In the genomic region with DNA sequence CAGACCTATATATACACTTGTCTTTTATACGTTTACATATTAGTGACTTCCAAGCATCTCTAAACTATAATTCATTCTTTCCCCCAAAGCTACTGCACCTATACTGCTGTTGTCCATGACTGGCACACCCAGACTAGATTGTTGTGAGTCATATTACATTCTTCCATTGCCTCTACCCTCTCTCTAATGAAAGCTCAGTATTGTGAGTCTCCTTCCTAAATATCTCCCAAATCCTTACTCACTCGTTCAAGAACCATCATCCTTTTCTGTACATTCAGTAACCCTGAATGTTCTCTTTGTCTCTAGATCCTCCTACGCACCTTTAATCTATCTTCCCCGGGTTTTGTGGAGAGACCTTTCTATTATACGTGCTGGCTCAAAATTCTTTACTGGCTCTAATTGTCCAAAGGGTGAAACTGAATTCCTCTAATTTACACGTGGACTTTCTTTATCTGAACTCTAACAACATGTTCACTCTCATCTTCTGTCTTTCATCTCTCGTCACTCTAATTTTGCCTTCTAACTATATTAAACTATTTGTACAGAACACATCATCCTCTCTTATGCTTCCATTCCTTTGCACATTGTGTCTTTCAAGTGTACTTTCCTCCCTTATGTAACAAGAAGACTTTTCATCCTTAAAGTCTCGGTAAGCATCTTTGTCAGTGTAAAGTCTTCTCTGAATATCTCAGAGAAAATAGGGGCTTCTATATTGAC, we compare ENCODE assay signal across 15 cellular contexts.
"Had no signal": no experiment of that assay in that cellular context is flagged by ENCODE, and none has a peak within 500 bp of the region (broad histone marks: within the 10 kb centered on the region; RNA-seq: fewer than 3 reads in every experiment).

No MANE protein-coding gene starts in this region.

- H3K36me3 Mint-ChIP-seq: naive thymus-derived CD4-positive, alpha-beta T cell; stimulated activated memory B cell treated with anti-CD40 and anti-IgM and Interleukin-4, amounts not matched to agents 10 μg/mL and 1 μg/mL and 100 μg/mL, for 72 hours had no signal

- ATAC-seq: effector memory CD8-positive, alpha-beta T cell; left lung; naive thymus-derived CD4-positive, alpha-beta T cell; right lobe of liver; stimulated activated memory B cell treated with anti-CD40 and anti-IgM and Interleukin-4, amounts not matched to agents 10 μg/mL and 1 μg/mL and 100 μg/mL, for 72 hours had no signal

- H3K9me3 Mint-ChIP-seq: dendritic cell treated with granulocyte-macrophage colony-stimulating factor and Interleukin-4, amounts not matched to agents 40 ng/mL and 50 ng/mL, for 4 days; effector memory CD8-positive, alpha-beta T cell; nephron progenitor cell; stimulated activated memory B cell treated with anti-CD40 and anti-IgM and Interleukin-4, amounts not matched to agents 10 μg/mL and 1 μg/mL and 100 μg/mL, for 72 hours; stimulated activated naive CD8-positive, alpha-beta T cell treated with anti-CD3 and anti-CD28 coated beads, Interleukin-15, Interleukin-2, amounts not matched to agents 100 ng/mL and 50 ng/mL, for 24 hours had no signal

- H3K4me3 Mint-ChIP-seq: dendritic cell treated with granulocyte-macrophage colony-stimulating factor and Interleukin-4, amounts not matched to agents 40 ng/mL and 50 ng/mL, for 4 days; effector memory CD8-positive, alpha-beta T cell; naive thymus-derived CD4-positive, alpha-beta T cell; nephron progenitor cell; stimulated activated memory B cell treated with anti-CD40 and anti-IgM and Interleukin-4, amounts not matched to agents 10 μg/mL and 1 μg/mL and 100 μg/mL, for 72 hours; stimulated activated naive CD8-positive, alpha-beta T cell treated with anti-CD3 and anti-CD28 coated beads, Interleukin-15, Interleukin-2, amounts not matched to agents 100 ng/mL and 50 ng/mL, for 24 hours had no signal

- H3K4me1 ChIP-seq: left lung, parathyroid adenoma, prostate gland, right lobe of liver, upper lobe of left lung, uterus had no signal

- H3K27ac Mint-ChIP-seq: dendritic cell treated with granulocyte-macrophage colony-stimulating factor and Interleukin-4, amounts not matched to agents 40 ng/mL and 50 ng/mL, for 4 days; effector memory CD8-positive, alpha-beta T cell; naive thymus-derived CD4-positive, alpha-beta T cell; nephron progenitor cell; stimulated activated memory B cell treated with anti-CD40 and anti-IgM and Interleukin-4, amounts not matched to agents 10 μg/mL and 1 μg/mL and 100 μg/mL, for 72 hours; stimulated activated naive CD8-positive, alpha-beta T cell treated with anti-CD3 and anti-CD28 coated beads, Interleukin-15, Interleukin-2, amounts not matched to agents 100 ng/mL and 50 ng/mL, for 24 hours had no signal

- H3K27ac ChIP-seq: left lung, parathyroid adenoma, prostate gland, right lobe of liver, tibial artery, upper lobe of left lung, uterus had no signal

- H3K9me3 ChIP-seq: left lung, prostate gland, right lobe of liver, tibial artery, upper lobe of left lung, uterus had no signal

- DNase-seq: effector memory CD8-positive, alpha-beta T cell; islet precursor cell; left lung; naive thymus-derived CD4-positive, alpha-beta T cell; nephron progenitor cell; right lobe of liver; stimulated activated CD4-positive, alpha-beta T cell treated with anti-CD3 and anti-CD28 coated beads, Interleukin-4, amount 100 ng/mL, for 1 hour; tibial artery; upper lobe of left lung; uterus had no signal

- H3K36me3 ChIP-seq: left lung, prostate gland, right lobe of liver, tibial artery, upper lobe of left lung, uterus had no signal

- H3K27me3 ChIP-seq: left lung, right lobe of liver, tibial artery, upper lobe of left lung, uterus had no signal

- H3K4me1 Mint-ChIP-seq: naive thymus-derived CD4-positive, alpha-beta T cell; nephron progenitor cell; stimulated activated memory B cell treated with anti-CD40 and anti-IgM and Interleukin-4, amounts not matched to agents 10 μg/mL and 1 μg/mL and 100 μg/mL, for 72 hours had no signal

- H3K27me3 Mint-ChIP-seq: stimulated activated memory B cell treated with anti-CD40 and anti-IgM and Interleukin-4, amounts not matched to agents 10 μg/mL and 1 μg/mL and 100 μg/mL, for 72 hours had no signal

- H3K4me3 ChIP-seq: left lung, prostate gland, right lobe of liver, tibial artery, upper lobe of left lung, uterus had no signal
